ENCODE assay signal across 8 cellular contexts in genomic region chrX:45801554-45801953, GRCh38.
DNase-seq lines count a peak whose midpoint lies in the region; ATAC-seq and TF ChIP-seq lines count a peak whose summit lies in the region.

No MANE protein-coding gene starts in this region.

- peak overlapping the region; percentile 62 for H3K4me3 Mint-ChIP-seq in T-helper 17 cell

- WGBS in hepatocyte (ENCODE audit: low lambda C conversion rate, missing lambda C conversion rate) = 66% methylated on average over 6 of the region's 6 CpGs

- peaks cover 16% of the 10 kb centered on the region for H3K79me2 ChIP-seq in hepatocyte

- DNase-seq in SKM-1 treated with dmso at 0.1 percent for 144 hours (lab: John Stamatoyannopoulos, UW; ENCODE audit: unreplicated experiment) = peak; percentile 23
- DNase-seq in SKM-1 (lab: John Stamatoyannopoulos, UW; ENCODE audit: unreplicated experiment) = no peak
- peak; percentile 72 for DNase-seq in HT1080 (ENCODE audit: low read depth)
- no peak for DNase-seq in T-helper 17 cell
- peak; percentile 35 for DNase-seq in hepatocyte (ENCODE audit: low spot score)
- DNase-seq in NCI-H2107 (lab: John Stamatoyannopoulos, UW) = no peak
- DNase-seq in NCI-H187 (lab: John Stamatoyannopoulos, UW) = no peak

- peak overlapping the region; percentile 32 for H3K27ac Mint-ChIP-seq in T-helper 17 cell

- no peaks in the 10 kb centered on the region for H3K36me3 Mint-ChIP-seq in T-helper 17 cell (ENCODE audit: low read depth)

- H3K4me3 ChIP-seq in hepatocyte = no peak overlapping the region

- H3K9me2 ChIP-seq in hepatocyte (replicated peaks; ENCODE audit: insufficient read depth) = no peaks in the 10 kb centered on the region

- H3K4me2 ChIP-seq in hepatocyte = no peak overlapping the region

- peaks cover 17% of the 10 kb centered on the region for H3K4me1 Mint-ChIP-seq in T-helper 17 cell

- H3K27me3 Mint-ChIP-seq in T-helper 17 cell = no peaks in the 10 kb centered on the region

- H3K36me3 ChIP-seq in hepatocyte (replicated peaks; ENCODE audit: insufficient read depth, low read depth) = no peaks in the 10 kb centered on the region

- H2AFZ ChIP-seq in hepatocyte = no peak overlapping the region

- no peak overlapping the region for H3K27ac ChIP-seq in hepatocyte

- H3K4me1 ChIP-seq in hepatocyte (ENCODE audit: insufficient read depth) = no peaks in the 10 kb centered on the region

- TF ChIP-seq CTCF in hepatocyte (IDR thresholded peaks at IDR 0.05; ENCODE audit: poor library complexity) = peak; percentile 38

- H3K9me3 ChIP-seq in T-helper 17 cell (ENCODE audit: control insufficient read depth, low read length, poor library complexity, severe bottlenecking) (no peaks in the 10 kb centered on the region), hepatocyte (ENCODE audit: low read depth) (no peaks in the 10 kb centered on the region)

- no peaks in the 10 kb centered on the region for H4K20me1 ChIP-seq in hepatocyte (ENCODE audit: insufficient read depth, poor library complexity, severe bottlenecking)

- ATAC-seq in T-helper 17 cell (peak; percentile 68), HG03457 (IDR thresholded peaks at IDR 0.05; ENCODE audit: unreplicated experiment) (no peak)

- no peaks in the 10 kb centered on the region for H3K27me3 ChIP-seq in hepatocyte

Comparison
In these comparisons a context has a peak if more than half of its experiments do, and no peak if none do; other contexts are left out.
1. DNase-seq: peak in SKM-1 treated with dmso at 0.1 percent for 144 hours (single experiment), HT1080 (single experiment) and hepatocyte (single experiment); none in SKM-1 (single experiment), T-helper 17 cell (0 of 3), NCI-H2107 (single experiment) and NCI-H187 (0 of 2).